ENCODE assay signal across 19 cellular contexts in genomic region chr6:20540683-20541082, GRCh38. TPM values are rescaled to one million over a fixed set of nuclear protein-coding genes. Genes with fewer than 3 reads are reported as not detected.
DNase-seq lines count a peak whose midpoint lies in the region; ATAC-seq and TF ChIP-seq lines count a peak whose summit lies in the region.
"Had no signal": no experiment of that assay in that cellular context is flagged by ENCODE, and none has a peak within 500 bp of the region (broad histone marks: within the 10 kb centered on the region; RNA-seq: fewer than 3 reads in every experiment).

No MANE protein-coding gene starts in this region.

- no peaks in the 10 kb centered on the region for H3K27me3 ChIP-seq in left ventricle myocardium inferior (ENCODE audit: low read depth)
- no peaks in the 10 kb centered on the region for H3K27me3 ChIP-seq in thyroid gland
- H3K27me3 ChIP-seq: MG63 had no signal

- H3K9me3 ChIP-seq in left ventricle myocardium inferior (replicated peaks) = no peaks in the 10 kb centered on the region
- no peaks in the 10 kb centered on the region for H3K9me3 ChIP-seq in thyroid gland
- H3K9me3 ChIP-seq: Caco-2, MG63 had no signal

- DNase-seq in Right ventricle myocardium inferior (ENCODE audit: missing footprints) (no peak), left ventricle myocardium inferior (no peak), NCI-H69 (lab: John Stamatoyannopoulos, UW) (peak; percentile 10), fibroblast of peridontal ligament (ENCODE audit: extremely low read depth) (peak; percentile 24), thyroid gland (no peak), erythroblast (lab: John Stamatoyannopoulos, UW) (no peak), GM13976 (ENCODE audit: low spot score) (no peak)
- DNase-seq: ACHN; activated CD4-positive, alpha-beta T cell treated with anti-CD3 and anti-CD28 coated beads for 1 hour; activated naive CD8-positive, alpha-beta T cell treated with anti-CD3 and anti-CD28 coated beads, Interleukin-2, amount 50 U/mL, for 24 hours; Caco-2; hippocampal formation; MG63; naive thymus-derived CD8-positive, alpha-beta T cell; NCI-H2081 treated with DMSO at 0.1 percent for 48 hours; retina; T-helper 2 cell had no signal

- 68 to 74% methylated on average over 5 of the region's 5 CpGs for WGBS in thyroid gland, 2 donors

- ATAC-seq in Right ventricle myocardium inferior = peak; percentile 23
- ATAC-seq in HG03097 (IDR thresholded peaks at IDR 0.05; ENCODE audit: low FRiP score, unreplicated experiment) = no peak
- ATAC-seq: activated naive CD8-positive, alpha-beta T cell treated with anti-CD3 and anti-CD28 coated beads, Interleukin-2, amount 50 U/mL, for 24 hours; naive thymus-derived CD8-positive, alpha-beta T cell had no signal

- TF ChIP-seq POLR2A in thyroid gland (IDR thresholded peaks at IDR 0.05) (no peak), erythroblast (IDR thresholded peaks at IDR 0.05; ENCODE audit: low read length) (no peak)

- no peak overlapping the region for H3K27ac ChIP-seq in left ventricle myocardium inferior (replicated peaks)
- peak overlapping the region; percentile 19 to 62 (median 41) for H3K27ac ChIP-seq in thyroid gland
- H3K27ac ChIP-seq: RWPE1 had no signal

- H3K36me3 ChIP-seq in left ventricle myocardium inferior (peaks cover 16% of the 10 kb centered on the region), thyroid gland (peaks cover 0 to 3% of the 10 kb centered on the region in 2 donors)
- H3K36me3 ChIP-seq: MG63 had no signal

- intact Hi-C loops in Right ventricle myocardium inferior (cut with DNase I) = no loop called here
- intact Hi-C loops in left ventricle myocardium inferior (cut with micrococcal nuclease) = no loop called here
- intact Hi-C loops in thyroid gland (cut with DNase I) = no loop called here

- peaks cover 14% of the 10 kb centered on the region for H3K4me1 ChIP-seq in left ventricle myocardium inferior
- peaks cover 28 to 52% of the 10 kb centered on the region in 2 donors for H3K4me1 ChIP-seq in thyroid gland
- H3K4me1 ChIP-seq: Caco-2 had no signal

- no peak overlapping the region for H3K4me3 ChIP-seq in left ventricle myocardium inferior
- no peak overlapping the region for H3K4me3 ChIP-seq in thyroid gland (replicated peaks in 1 of 3)
- H3K4me3 ChIP-seq: MG63 had no signal

- no peak for TF ChIP-seq CTCF in left ventricle myocardium inferior (IDR thresholded peaks at IDR 0.05; ENCODE audit: borderline replicate concordance)
- TF ChIP-seq CTCF in thyroid gland (IDR thresholded peaks at IDR 0.05) = no peak
- no peak for TF ChIP-seq CTCF in GM13976 (IDR thresholded peaks at IDR 0.05; ENCODE audit: borderline replicate concordance, control extremely low read depth, extremely low read depth, insufficient read depth, missing control alignments)

- in situ Hi-C loops in GM13976 (cut with MboI; ENCODE audit: low sequenced_read_pairs, unreplicated experiment) = no loop called here

RNA-seq across cellular contexts. Expression of gene CDKAL1, which starts 6.4 kb away (rescaled TPM):
- total RNA-seq in Right ventricle myocardium inferior = 11.6 TPM
- total RNA-seq in left ventricle myocardium inferior = 9.1 TPM
- total RNA-seq in thyroid gland = 10 to 100 TPM; 24.7 to 32.8 (median 29.8) TPM

Comparison
In these comparisons a context has a peak if more than half of its experiments do, and no peak if none do; other contexts are left out.
1. DNase-seq: peak in NCI-H69 (single experiment) and fibroblast of peridontal ligament (single experiment); none in Right ventricle myocardium inferior (single experiment), left ventricle myocardium inferior (single experiment), thyroid gland (0 of 2), erythroblast (0 of 2) and GM13976 (single experiment).